11 cellular contexts compared by ENCODE assay signal in the genomic region with DNA sequence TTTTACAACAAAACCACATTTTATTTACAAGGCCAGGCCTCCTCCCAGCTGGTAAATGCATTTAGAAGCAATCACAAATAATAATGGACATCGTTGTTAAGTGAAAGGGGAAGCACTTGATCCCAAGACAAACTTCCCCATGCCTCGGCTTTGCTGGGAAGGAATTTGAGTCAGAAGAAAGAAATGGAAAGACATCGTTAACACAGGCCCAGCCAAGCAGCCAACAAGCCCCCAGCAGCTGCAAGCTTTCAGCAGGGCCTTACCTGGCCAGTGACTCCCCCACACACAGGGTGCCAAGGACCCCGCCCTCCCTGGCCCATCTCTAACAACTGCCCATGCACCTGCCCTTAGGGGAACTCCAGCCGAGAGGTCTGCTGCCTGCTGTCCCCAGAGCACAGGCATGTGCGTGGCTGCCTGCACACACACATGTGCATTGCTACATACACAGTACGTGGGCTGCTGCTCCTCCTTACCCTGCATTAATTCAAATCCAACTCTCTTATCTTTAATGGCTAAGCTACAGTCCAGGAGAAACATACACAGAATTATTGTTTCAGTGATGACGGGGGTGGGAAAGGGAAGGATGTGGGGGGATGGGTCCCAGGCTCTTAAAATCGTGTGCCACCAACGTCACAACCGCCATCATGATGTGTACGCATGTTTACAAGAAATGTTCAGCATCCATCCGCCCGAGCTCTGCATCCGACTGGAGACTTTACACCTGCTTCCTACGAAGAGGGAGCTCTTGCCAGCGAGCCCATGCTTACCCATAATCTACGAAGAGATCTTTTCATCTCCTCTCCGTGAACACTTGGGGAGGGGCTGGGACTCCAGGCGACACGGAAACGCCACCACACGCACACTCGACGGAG. TPM values are rescaled to one million over a fixed set of nuclear protein-coding genes. Genes with fewer than 3 reads are reported as not detected.
A peak's percentile ranks its signal among the peaks of the same experiment; 100 is the strongest.
DNase-seq lines count a peak whose midpoint lies in the region; ATAC-seq and TF ChIP-seq lines count a peak whose summit lies in the region.
"Had no signal": no experiment of that assay in that cellular context is flagged by ENCODE, and none has a peak within 500 bp of the region (broad histone marks: within the 10 kb centered on the region; RNA-seq: fewer than 3 reads in every experiment).

No MANE protein-coding gene starts in this region.

- peak; percentile 83 for DNase-seq in activated CD4-positive, alpha-beta T cell treated with anti-CD3 and anti-CD28 coated beads for 48 hours
- peak; percentile 58 to 88 for DNase-seq in central memory CD8-positive, alpha-beta T cell (ENCODE audit: low spot score in 2 of 2)
- DNase-seq in smooth muscle cell (lab: John Stamatoyannopoulos, UW; ENCODE audit: unreplicated experiment) (no peak), cerebellum (ENCODE audit: low spot score) (no peak)
- DNase-seq: activated B cell treated with CpG ODN at 0.5 μM for 24 hours, lower lobe of right lung, NCI-H2107 had no signal

- ATAC-seq in central memory CD8-positive, alpha-beta T cell (replicated peaks; ENCODE audit: extremely low read depth, poor library complexity, severe bottlenecking) = peak; percentile 60
- ATAC-seq in GM21786 (IDR thresholded peaks at IDR 0.05; ENCODE audit: unreplicated experiment) = no peak
- ATAC-seq in GM21825 (IDR thresholded peaks at IDR 0.05; ENCODE audit: unreplicated experiment) = no peak
- ATAC-seq in GM18909 (IDR thresholded peaks at IDR 0.05; ENCODE audit: poor library complexity, unreplicated experiment) = no peak

- H3K4me3 Mint-ChIP-seq in central memory CD8-positive, alpha-beta T cell = peak overlapping the region; percentile 99
- H3K4me3 Mint-ChIP-seq: activated B cell treated with CpG ODN at 0.5 μM for 24 hours had no signal

- no peak overlapping the region for H3K27ac ChIP-seq in HUES48 (ENCODE audit: low read depth, low read length)
- H3K27ac ChIP-seq in smooth muscle cell (ENCODE audit: low read depth) = no peak overlapping the region

- H3K36me3 ChIP-seq in HUES48 (ENCODE audit: control insufficient read depth, insufficient read depth, low read length) (no peaks in the 10 kb centered on the region), smooth muscle cell (ENCODE audit: low read depth) (no peaks in the 10 kb centered on the region)
- H3K36me3 ChIP-seq: lower lobe of right lung had no signal

- peaks cover 7% of the 10 kb centered on the region for H3K27me3 ChIP-seq in HUES48 (ENCODE audit: control insufficient read depth, insufficient read depth, low read length)
- no peaks in the 10 kb centered on the region for H3K27me3 ChIP-seq in smooth muscle cell (ENCODE audit: low read depth)

- no peaks in the 10 kb centered on the region for H4K20me1 ChIP-seq in smooth muscle cell (ENCODE audit: low read depth)

- H3K9me3 ChIP-seq in HUES48 (ENCODE audit: control insufficient read depth, insufficient read depth, low read length) (no peaks in the 10 kb centered on the region), smooth muscle cell (replicated peaks; ENCODE audit: low read depth) (no peaks in the 10 kb centered on the region)
- H3K9me3 ChIP-seq: lower lobe of right lung had no signal

- WGBS in smooth muscle cell (ENCODE audit: low lambda C conversion rate) = 54% methylated on average over 25 of the region's 25 CpGs

- H3K4me2 ChIP-seq in smooth muscle cell = peak overlapping the region; percentile 69

- no peaks in the 10 kb centered on the region for H3K27me3 Mint-ChIP-seq in central memory CD8-positive, alpha-beta T cell

- peak overlapping the region; percentile 20; the same call in 1 of the 2 replicates for H3K4me3 ChIP-seq in HUES48 (ENCODE audit: low read depth, low read length)
- H3K4me3 ChIP-seq in smooth muscle cell = no peak overlapping the region
- H3K4me3 ChIP-seq: lower lobe of right lung had no signal

- H3K9me3 Mint-ChIP-seq in central memory CD8-positive, alpha-beta T cell = no peaks in the 10 kb centered on the region
- H3K9me3 Mint-ChIP-seq: activated B cell treated with CpG ODN at 0.5 μM for 24 hours had no signal

- peaks cover 38% of the 10 kb centered on the region for H3K79me2 ChIP-seq in smooth muscle cell (ENCODE audit: low read depth)

- H3K4me1 Mint-ChIP-seq in central memory CD8-positive, alpha-beta T cell = peaks cover 97% of the 10 kb centered on the region

- no peak overlapping the region for H3K9ac ChIP-seq in HUES48 (ENCODE audit: low read depth, low read length)
- H3K9ac ChIP-seq in smooth muscle cell (ENCODE audit: low read depth) = no peak overlapping the region

- no peak for TF ChIP-seq CTCF in smooth muscle cell (IDR thresholded peaks at IDR 0.05; ENCODE audit: borderline replicate concordance, insufficient read depth, poor library complexity, severe bottlenecking)

- peaks cover 79% of the 10 kb centered on the region for H3K36me3 Mint-ChIP-seq in central memory CD8-positive, alpha-beta T cell (ENCODE audit: insufficient read depth)

- H2AFZ ChIP-seq in smooth muscle cell (ENCODE audit: low read depth) = no peak overlapping the region

- H3K4me1 ChIP-seq in HUES48 (ENCODE audit: control insufficient read depth, insufficient read depth, low read length) (peaks cover 85% of the 10 kb centered on the region), smooth muscle cell (ENCODE audit: low read depth) (peaks cover 14% of the 10 kb centered on the region)

- peak overlapping the region; percentile 100 for H3K27ac Mint-ChIP-seq in central memory CD8-positive, alpha-beta T cell (ENCODE audit: low read depth)
- H3K27ac Mint-ChIP-seq: activated B cell treated with CpG ODN at 0.5 μM for 24 hours had no signal

- H3F3A ChIP-seq in smooth muscle cell (ENCODE audit: low read depth) = no peaks in the 10 kb centered on the region

RNA-seq across cellular contexts. Expression of a gene that starts 9.8 kb away (rescaled TPM):
- total RNA-seq in smooth muscle cell (3.0 and 3.6 TPM in 2 replicates), cerebellum (5.1 TPM)
- polyA plus RNA-seq in smooth muscle cell = 0.47 and 0.56 TPM in 2 replicates

Comparison
In these comparisons a context has a peak if more than half of its experiments do, and no peak if none do; other contexts are left out.
1. DNase-seq: peak in activated CD4-positive, alpha-beta T cell treated with anti-CD3 and anti-CD28 coated beads for 48 hours (single experiment) and central memory CD8-positive, alpha-beta T cell (2 of 2); none in smooth muscle cell (single experiment) and cerebellum (single experiment).